1 cellular context compared by ENCODE assay signal in the genomic region with DNA sequence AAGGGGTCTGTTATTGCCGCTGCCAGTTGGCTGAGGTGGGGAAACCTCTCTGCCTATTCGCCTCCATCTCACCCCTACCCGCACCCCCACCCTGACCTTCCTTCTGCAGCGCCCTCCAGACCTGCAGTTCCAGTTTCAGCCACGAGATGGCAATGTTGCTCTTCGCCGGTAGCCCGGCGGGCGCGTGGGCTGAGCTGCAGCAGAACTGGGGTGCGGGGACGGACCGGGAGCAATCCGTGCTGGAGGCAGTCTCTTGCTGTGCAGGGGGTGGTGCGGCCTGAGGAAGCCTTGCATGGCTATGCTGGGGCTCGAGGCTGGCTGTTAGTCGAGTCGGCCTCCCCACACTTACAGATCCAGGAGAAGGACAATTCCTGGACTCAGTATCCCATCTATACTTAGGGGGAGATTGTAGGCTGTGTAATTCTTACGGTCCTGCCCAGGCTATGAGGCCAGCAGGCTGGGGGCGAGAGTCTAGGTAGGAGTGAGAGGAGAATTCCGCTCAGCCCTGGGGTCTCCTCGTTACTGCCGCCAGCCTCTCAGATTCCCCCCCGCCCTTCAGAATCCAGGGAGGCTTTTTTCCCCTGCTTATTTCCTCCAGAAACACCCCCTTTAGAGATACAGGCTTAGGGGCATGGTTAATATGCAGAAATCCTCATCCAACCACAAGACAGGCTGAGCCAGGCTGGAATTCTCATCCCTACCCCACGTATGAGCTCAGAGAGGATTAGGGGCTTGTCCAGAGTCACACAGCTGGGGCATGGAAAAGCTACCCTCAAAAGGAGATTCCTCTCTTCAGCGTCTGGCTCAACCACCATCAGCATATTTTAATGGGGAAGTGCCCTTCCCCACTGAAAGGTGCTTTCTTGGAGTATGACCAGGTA.
TF ChIP-seq lines count a peak whose summit lies in the region.

No MANE protein-coding gene starts in this region.

TF ChIP-seq in HepG2, 621 proteins besides CTCF, POLR2A, EP300 and RAD21 (continued from another document and continues in another):
- TF ChIP-seq HINFP (CRISPR knock-in tag; IDR thresholded peaks at IDR 0.05; ENCODE audit: low read depth): no peak
- TF ChIP-seq, protein P1, sequence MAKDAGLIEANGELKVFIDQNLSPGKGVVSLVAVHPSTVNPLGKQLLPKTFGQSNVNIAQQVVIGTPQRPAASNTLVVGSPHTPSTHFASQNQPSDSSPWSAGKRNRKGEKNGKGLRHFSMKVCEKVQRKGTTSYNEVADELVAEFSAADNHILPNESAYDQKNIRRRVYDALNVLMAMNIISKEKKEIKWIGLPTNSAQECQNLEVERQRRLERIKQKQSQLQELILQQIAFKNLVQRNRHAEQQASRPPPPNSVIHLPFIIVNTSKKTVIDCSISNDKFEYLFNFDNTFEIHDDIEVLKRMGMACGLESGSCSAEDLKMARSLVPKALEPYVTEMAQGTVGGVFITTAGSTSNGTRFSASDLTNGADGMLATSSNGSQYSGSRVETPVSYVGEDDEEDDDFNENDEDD (CRISPR knock-in tag; IDR thresholded peaks at IDR 0.05; ENCODE audit: borderline replicate concordance): peak; percentile 35; the same call in 1 of the 2 replicates
- TF ChIP-seq, protein P2, sequence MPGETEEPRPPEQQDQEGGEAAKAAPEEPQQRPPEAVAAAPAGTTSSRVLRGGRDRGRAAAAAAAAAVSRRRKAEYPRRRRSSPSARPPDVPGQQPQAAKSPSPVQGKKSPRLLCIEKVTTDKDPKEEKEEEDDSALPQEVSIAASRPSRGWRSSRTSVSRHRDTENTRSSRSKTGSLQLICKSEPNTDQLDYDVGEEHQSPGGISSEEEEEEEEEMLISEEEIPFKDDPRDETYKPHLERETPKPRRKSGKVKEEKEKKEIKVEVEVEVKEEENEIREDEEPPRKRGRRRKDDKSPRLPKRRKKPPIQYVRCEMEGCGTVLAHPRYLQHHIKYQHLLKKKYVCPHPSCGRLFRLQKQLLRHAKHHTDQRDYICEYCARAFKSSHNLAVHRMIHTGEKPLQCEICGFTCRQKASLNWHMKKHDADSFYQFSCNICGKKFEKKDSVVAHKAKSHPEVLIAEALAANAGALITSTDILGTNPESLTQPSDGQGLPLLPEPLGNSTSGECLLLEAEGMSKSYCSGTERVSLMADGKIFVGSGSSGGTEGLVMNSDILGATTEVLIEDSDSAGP (CRISPR knock-in tag; IDR thresholded peaks at IDR 0.05; ENCODE audit: borderline replicate concordance): peak; percentile 37; the same call in 1 of the 2 replicates
- TF ChIP-seq, protein P3, sequence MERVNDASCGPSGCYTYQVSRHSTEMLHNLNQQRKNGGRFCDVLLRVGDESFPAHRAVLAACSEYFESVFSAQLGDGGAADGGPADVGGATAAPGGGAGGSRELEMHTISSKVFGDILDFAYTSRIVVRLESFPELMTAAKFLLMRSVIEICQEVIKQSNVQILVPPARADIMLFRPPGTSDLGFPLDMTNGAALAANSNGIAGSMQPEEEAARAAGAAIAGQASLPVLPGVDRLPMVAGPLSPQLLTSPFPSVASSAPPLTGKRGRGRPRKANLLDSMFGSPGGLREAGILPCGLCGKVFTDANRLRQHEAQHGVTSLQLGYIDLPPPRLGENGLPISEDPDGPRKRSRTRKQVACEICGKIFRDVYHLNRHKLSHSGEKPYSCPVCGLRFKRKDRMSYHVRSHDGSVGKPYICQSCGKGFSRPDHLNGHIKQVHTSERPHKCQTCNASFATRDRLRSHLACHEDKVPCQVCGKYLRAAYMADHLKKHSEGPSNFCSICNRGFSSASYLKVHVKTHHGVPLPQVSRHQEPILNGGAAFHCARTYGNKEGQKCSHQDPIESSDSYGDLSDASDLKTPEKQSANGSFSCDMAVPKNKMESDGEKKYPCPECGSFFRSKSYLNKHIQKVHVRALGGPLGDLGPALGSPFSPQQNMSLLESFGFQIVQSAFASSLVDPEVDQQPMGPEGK (CRISPR knock-in tag; IDR thresholded peaks at IDR 0.05): peak; percentile 57; the same call in 1 of the 2 replicates
- TF ChIP-seq MYNN (CRISPR knock-in tag; IDR thresholded peaks at IDR 0.05; ENCODE audit: low read depth): no peak
- TF ChIP-seq REST (IDR thresholded peaks at IDR 0.05; ENCODE audit: borderline replicate concordance in 1 of 2, low read depth in 1 of 2, low read length in 2 of 2): no peak
- TF ChIP-seq HOXD1 (CRISPR knock-in tag; IDR thresholded peaks at IDR 0.05): 0 out of 2 replicates have a peak, but pooled peaks have one; percentile 50
- TF ChIP-seq ATF7-NPFF (CRISPR knock-in tag; IDR thresholded peaks at IDR 0.05; ENCODE audit: low read depth): peak; percentile 34; the same call in 1 of the 2 replicates
- 0 out of 2 replicates have a peak, but pooled peaks have one; percentile 59 for TF ChIP-seq TSC22D2 (CRISPR knock-in tag; IDR thresholded peaks at IDR 0.05; ENCODE audit: borderline replicate concordance)
- no peak for TF ChIP-seq LCORL (IDR thresholded peaks at IDR 0.05)
- TF ChIP-seq LCORL (CRISPR knock-in tag; IDR thresholded peaks at IDR 0.05): 0 out of 2 replicates have a peak, but pooled peaks have one; percentile 25
- TF ChIP-seq TAF15 (IDR thresholded peaks at IDR 0.05; ENCODE audit: low read depth, low read length, poor library complexity, severe bottlenecking): no peak
- no peak for TF ChIP-seq MBNL3 (CRISPR knock-in tag; conservative IDR thresholded peaks at IDR 0.05)
- 0 out of 2 replicates have a peak, but pooled peaks have one; percentile 26 for TF ChIP-seq E2F5 (CRISPR knock-in tag; conservative IDR thresholded peaks at IDR 0.05)
- 0 out of 2 replicates have a peak, but pooled peaks have one; percentile 19 for TF ChIP-seq FOXP4 (CRISPR knock-in tag; IDR thresholded peaks at IDR 0.05)
- TF ChIP-seq ZNF18 (CRISPR knock-in tag; IDR thresholded peaks at IDR 0.05; ENCODE audit: insufficient replicate concordance): no peak
- peak; percentile 75; the same call in 1 of the 2 replicates for TF ChIP-seq MXD1 (CRISPR knock-in tag; IDR thresholded peaks at IDR 0.05)
- no peak for TF ChIP-seq ZNF569 (CRISPR knock-in tag; IDR thresholded peaks at IDR 0.05; ENCODE audit: borderline replicate concordance)
- peak; percentile 41; the same call in 1 of the 2 replicates for TF ChIP-seq ZSCAN25 (CRISPR knock-in tag; IDR thresholded peaks at IDR 0.05)
- TF ChIP-seq ERF (CRISPR knock-in tag; IDR thresholded peaks at IDR 0.05): peak; percentile 52; the same call in 1 of the 2 replicates
- TF ChIP-seq RNF2 (conservative IDR thresholded peaks at IDR 0.05; ENCODE audit: low read depth): no peak
- no peak for TF ChIP-seq NONO (IDR thresholded peaks at IDR 0.05)
- TF ChIP-seq NONO (CRISPR knock-in tag; conservative IDR thresholded peaks at IDR 0.05): peak; percentile 63
- TF ChIP-seq RARG (CRISPR knock-in tag; IDR thresholded peaks at IDR 0.05; ENCODE audit: low read depth): no peak
- no peak for TF ChIP-seq ZNF800 (CRISPR knock-in tag; IDR thresholded peaks at IDR 0.05)
- TF ChIP-seq, protein P4, sequence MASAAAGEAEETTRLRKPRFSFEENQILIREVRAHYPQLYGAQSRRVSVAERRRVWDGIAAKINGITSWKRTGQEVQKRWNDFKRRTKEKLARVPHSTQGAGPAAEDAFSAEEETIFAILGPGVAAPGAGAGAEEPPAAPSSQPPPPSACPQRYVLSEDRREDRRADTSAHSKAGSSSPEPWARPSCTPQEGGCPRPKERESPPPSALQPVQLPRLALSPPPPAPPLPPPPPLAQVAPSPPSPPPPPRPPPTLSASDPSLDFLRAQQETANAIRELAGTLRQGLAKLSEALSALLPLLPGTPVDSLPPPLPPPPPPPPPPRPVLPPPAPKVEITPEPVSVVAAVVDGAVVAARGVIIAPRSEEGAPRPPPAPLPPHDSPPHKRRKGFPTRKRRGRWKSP (CRISPR knock-in tag; IDR thresholded peaks at IDR 0.05): no peak
